30 cellular contexts compared by ENCODE assay signal in genomic region chr22:47008208-47008885, GRCh38.
"Had no signal": no experiment of that assay in that cellular context is flagged by ENCODE, and none has a peak within 500 bp of the region (broad histone marks: within the 10 kb centered on the region; RNA-seq: fewer than 3 reads in every experiment).

No MANE protein-coding gene starts in this region.

- H3K4me3 ChIP-seq: ovary, psoas muscle, right lobe of liver, skin epidermis, smooth muscle cell, spleen, suprapubic skin, testis, tibial artery, transverse colon, vagina had no signal

- H3K9me3 Mint-ChIP-seq: naive thymus-derived CD4-positive, alpha-beta T cell; natural killer cell treated with Interleukin-12 subunit alpha and Interleukin-12 subunit beta and Interleukin-15 and Interleukin-18, amount 100 ng/mL, for 72 hours; nephron progenitor cell; neural crest cell; stimulated activated memory B cell treated with anti-CD40 and anti-IgM and Interleukin-4, amounts not matched to agents 10 μg/mL and 1 μg/mL and 100 μg/mL, for 72 hours; stimulated activated naive CD8-positive, alpha-beta T cell treated with anti-CD3 and anti-CD28 coated beads, Interleukin-15, amount 100 ng/mL, for 72 hours; type B pancreatic cell had no signal

- H3K9me3 ChIP-seq: neutrophil, ovary, psoas muscle, right lobe of liver, spleen, suprapubic skin, testis, tibial artery, transverse colon, vagina had no signal

- H3K4me3 Mint-ChIP-seq: naive thymus-derived CD4-positive, alpha-beta T cell; natural killer cell treated with Interleukin-12 subunit alpha and Interleukin-12 subunit beta and Interleukin-15 and Interleukin-18, amount 100 ng/mL, for 72 hours; nephron progenitor cell; neural crest cell; stimulated activated memory B cell treated with anti-CD40 and anti-IgM and Interleukin-4, amounts not matched to agents 10 μg/mL and 1 μg/mL and 100 μg/mL, for 72 hours; stimulated activated naive CD8-positive, alpha-beta T cell treated with anti-CD3 and anti-CD28 coated beads, Interleukin-15, amount 100 ng/mL, for 72 hours; type B pancreatic cell had no signal

- H3K27ac ChIP-seq: neutrophil, ovary, psoas muscle, right lobe of liver, skin epidermis, spleen, suprapubic skin, testis, tibial artery, transverse colon, vagina had no signal

- H3K27ac Mint-ChIP-seq: naive thymus-derived CD4-positive, alpha-beta T cell; natural killer cell treated with Interleukin-12 subunit alpha and Interleukin-12 subunit beta and Interleukin-15 and Interleukin-18, amount 100 ng/mL, for 72 hours; nephron progenitor cell; progenitor cell of endocrine pancreas; stimulated activated memory B cell treated with anti-CD40 and anti-IgM and Interleukin-4, amounts not matched to agents 10 μg/mL and 1 μg/mL and 100 μg/mL, for 72 hours; stimulated activated naive CD8-positive, alpha-beta T cell treated with anti-CD3 and anti-CD28 coated beads, Interleukin-15, amount 100 ng/mL, for 72 hours; type B pancreatic cell had no signal

- H3K4me1 Mint-ChIP-seq: neural crest cell; stimulated activated naive CD8-positive, alpha-beta T cell treated with anti-CD3 and anti-CD28 coated beads, Interleukin-15, amount 100 ng/mL, for 72 hours had no signal

- ATAC-seq: naive thymus-derived CD4-positive, alpha-beta T cell; natural killer cell treated with Interleukin-12 subunit alpha and Interleukin-12 subunit beta and Interleukin-15 and Interleukin-18, amount 100 ng/mL, for 72 hours; psoas muscle; right cardiac atrium; right lobe of liver; stimulated activated memory B cell treated with anti-CD40 and anti-IgM and Interleukin-4, amounts not matched to agents 10 μg/mL and 1 μg/mL and 100 μg/mL, for 72 hours; stimulated activated naive CD8-positive, alpha-beta T cell treated with anti-CD3 and anti-CD28 coated beads, Interleukin-15, amount 100 ng/mL, for 72 hours; stimulated activated naive CD8-positive, alpha-beta T cell treated with anti-CD3 and anti-CD28 coated beads, Interleukin-15, Interleukin-2, amounts not matched to agents 100 U/mL and 50 U/mL, for 24 hours had no signal

- H3K4me2 ChIP-seq: smooth muscle cell had no signal

- H3K36me3 ChIP-seq: ovary, transverse colon had no signal

- H3K27me3 ChIP-seq: neutrophil, ovary, right lobe of liver, spleen, suprapubic skin, testis, tibial artery, transverse colon, vagina had no signal

- DNase-seq: naive thymus-derived CD4-positive, alpha-beta T cell; nephron progenitor cell; nucleus accumbens; ovary; psoas muscle; right cardiac atrium; right lobe of liver; spleen; stimulated activated CD4-positive, alpha-beta T cell treated with anti-CD3 and anti-CD28 coated beads, Interleukin-12 subunit alpha, Interleukin-12 subunit beta, amount 100 ng/mL, for 4 hours; stimulated activated CD4-positive, alpha-beta T cell treated with anti-CD3 and anti-CD28 coated beads, Interleukin-1b, Interleukin-23, amount 100 ng/mL, for 48 hours; stimulated activated CD4-positive, alpha-beta T cell treated with anti-CD3 and anti-CD28 coated beads, Interleukin-4, amount 100 ng/mL, for 1 hour; stimulated activated CD4-positive, alpha-beta T cell treated with anti-CD3 and anti-CD28 coated beads, Interleukin-4, amount 100 ng/mL, for 4 hours; stimulated activated CD8-positive, alpha-beta memory T cell treated with anti-CD3 and anti-CD28 coated beads, Interleukin-4, amount 100 ng/mL, for 48 hours; stimulated activated naive CD4-positive, alpha-beta T cell; stimulated activated naive CD8-positive, alpha-beta T cell treated with anti-CD3 and anti-CD28 coated beads, Interleukin-15, amount 100 ng/mL, for 72 hours; stimulated activated naive CD8-positive, alpha-beta T cell treated with anti-CD3 and anti-CD28 coated beads, Interleukin-15, Interleukin-2, amounts not matched to agents 100 U/mL and 50 U/mL, for 24 hours; substantia nigra; testis; tibial artery; transverse colon had no signal

- H3K36me3 Mint-ChIP-seq: natural killer cell treated with Interleukin-12 subunit alpha and Interleukin-12 subunit beta and Interleukin-15 and Interleukin-18, amount 100 ng/mL, for 72 hours; type B pancreatic cell had no signal

- H3K27me3 Mint-ChIP-seq: naive thymus-derived CD4-positive, alpha-beta T cell; natural killer cell treated with Interleukin-12 subunit alpha and Interleukin-12 subunit beta and Interleukin-15 and Interleukin-18, amount 100 ng/mL, for 72 hours; progenitor cell of endocrine pancreas; stimulated activated memory B cell treated with anti-CD40 and anti-IgM and Interleukin-4, amounts not matched to agents 10 μg/mL and 1 μg/mL and 100 μg/mL, for 72 hours; stimulated activated naive CD8-positive, alpha-beta T cell treated with anti-CD3 and anti-CD28 coated beads, Interleukin-15, amount 100 ng/mL, for 72 hours; type B pancreatic cell had no signal

- H3K4me1 ChIP-seq: psoas muscle, right lobe of liver, suprapubic skin, testis, tibial artery, vagina had no signal
